21 cellular contexts compared by ENCODE assay signal in the genomic region with DNA sequence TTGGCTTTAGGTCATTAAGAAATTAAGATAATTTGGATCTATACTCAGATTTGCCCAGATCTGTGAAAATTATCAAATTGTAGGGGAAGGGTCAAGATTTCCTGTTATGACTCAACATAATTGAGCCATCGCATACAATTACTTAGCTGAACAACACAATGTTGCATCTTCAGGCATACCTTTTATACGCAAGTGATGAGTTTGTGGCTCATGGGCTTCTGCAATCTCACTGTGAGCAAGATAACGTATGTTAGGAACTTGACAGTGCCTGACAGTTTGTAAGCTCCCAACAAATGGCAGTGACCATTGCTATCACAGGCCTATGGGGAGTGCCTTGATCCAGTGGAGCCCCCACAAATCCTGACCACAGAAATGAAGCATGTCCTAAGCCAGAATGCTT.
DNase-seq lines count a peak whose midpoint lies in the region; ATAC-seq and TF ChIP-seq lines count a peak whose summit lies in the region.
"Had no signal": no experiment of that assay in that cellular context is flagged by ENCODE, and none has a peak within 500 bp of the region (broad histone marks: within the 10 kb centered on the region; RNA-seq: fewer than 3 reads in every experiment).

No MANE protein-coding gene starts in this region.

- no TSS peak for BruUV-seq in IMR-90 (replicated peaks; lab: Mats Ljungman, UMichigan)

- H3K9me3 ChIP-seq in IMR-90 (ENCODE audit: control insufficient read depth, insufficient read depth, low read length) (no peaks in the 10 kb centered on the region), neuronal stem cell (replicated peaks in 1 of 2; ENCODE audit: control insufficient read depth in 2 of 2, insufficient read depth in 1 of 2, low read depth in 1 of 2, low read length in 2 of 2) (no peaks in the 10 kb centered on the region), GM23248 (ENCODE audit: low read depth) (no peaks in the 10 kb centered on the region)
- H3K9me3 ChIP-seq: A549; BE2C; BLaER1 treated with 17β-estradiol and CSF1 and Interleukin-3, amounts not matched to agents 10 nM and 100 nM; HAP-1 had no signal

- DNase-seq in IMR-90 (no peak), epithelial cell of esophagus (ENCODE audit: low read depth) (peak; percentile 10), neuronal stem cell (ENCODE audit: low spot score) (no peak), GM23248 (no peak)
- DNase-seq: 8988T; ACHN; AML-193; BE2C; Calu3; CD4-positive, alpha-beta T cell; CD8-positive, alpha-beta memory T cell; DMS53; DMS79 treated with DMSO at 0.1 percent for 48 hours; GOT3; HFFc6 had no signal

- TF ChIP-seq CTCF in IMR-90 (conservative IDR thresholded peaks at IDR 0.05; ENCODE audit: low read depth, low read length): no peak
- no peak for TF ChIP-seq CTCF in epithelial cell of esophagus (IDR thresholded peaks at IDR 0.05; ENCODE audit: insufficient read depth, low read depth, low read length, missing control alignments)

- H3K79me1 ChIP-seq in IMR-90 (ENCODE audit: low read depth in 1 of 2, low read length in 2 of 2) (no peaks in the 10 kb centered on the region), neuronal stem cell (ENCODE audit: low read depth, low read length) (no peaks in the 10 kb centered on the region)

- H2AFZ ChIP-seq in IMR-90 (replicated peaks; ENCODE audit: low read length, poor library complexity): no peak overlapping the region
- no peak overlapping the region for H2AFZ ChIP-seq in neuronal stem cell (ENCODE audit: low read length)
- no peak overlapping the region for H2AFZ ChIP-seq in GM23248

- H3K27ac ChIP-seq in IMR-90 (ENCODE audit: insufficient read depth, low read length): no peak overlapping the region
- no peak overlapping the region for H3K27ac ChIP-seq in neuronal stem cell (replicated peaks; ENCODE audit: low read length)
- no peak overlapping the region for H3K27ac ChIP-seq in GM23248
- H3K27ac ChIP-seq: A549; BLaER1 treated with 17β-estradiol and CSF1 and Interleukin-3, amounts not matched to agents 10 nM and 100 nM had no signal

- no peak for TF ChIP-seq POLR2A in IMR-90 (IDR thresholded peaks at IDR 0.05; ENCODE audit: low read depth, low read length)

- H2BK120ac ChIP-seq in IMR-90 (ENCODE audit: low read depth, low read length): peak overlapping the region; percentile 29; the same call in 1 of the 2 replicates
- H2BK120ac ChIP-seq in neuronal stem cell (ENCODE audit: low read depth, low read length): no peak overlapping the region

- H2BK15ac ChIP-seq in IMR-90 (ENCODE audit: low read depth, low read length) (no peak overlapping the region), neuronal stem cell (ENCODE audit: low read length) (no peak overlapping the region)

- H3K4me1 ChIP-seq in IMR-90 (ENCODE audit: control insufficient read depth, insufficient read depth, low read length): peaks cover 6% of the 10 kb centered on the region; the same call in 1 of the 2 replicates
- H3K4me1 ChIP-seq in neuronal stem cell (ENCODE audit: control insufficient read depth in 2 of 2, insufficient read depth in 1 of 2, low read depth in 1 of 2, low read length in 2 of 2): peaks cover 10 to 26% of the 10 kb centered on the region in 2 donors
- H3K4me1 ChIP-seq in GM23248 (ENCODE audit: insufficient read depth): no peaks in the 10 kb centered on the region
- H3K4me1 ChIP-seq: A549, BE2C, HAP-1 had no signal

- 100% methylated on average over 3 of the region's 3 CpGs; no CpG with 5 or more reads in 1 of the 2 experiments for WGBS in IMR-90 (ENCODE audit: extremely low coverage in 2 of 2, insufficient read length in 1 of 2), 2 experiments
- WGBS in neuronal stem cell (ENCODE audit: extremely low coverage in 2 of 2, insufficient read length in 2 of 2, insufficient replicate concordance in 1 of 2), 2 donors: no CpG with 5 or more reads among the region's 3 CpGs
- 74 to 79% methylated on average over 3 of the region's 3 CpGs for WGBS in GM23248 (ENCODE audit: low coverage in 1 of 2, low lambda C conversion rate in 2 of 2, missing lambda C conversion rate in 2 of 2), 2 experiments

- H3F3A ChIP-seq in GM23248 (ENCODE audit: insufficient read depth): no peaks in the 10 kb centered on the region

- no peak for ATAC-seq in IMR-90 (ENCODE audit: low read depth)
- ATAC-seq in HG03045 (IDR thresholded peaks at IDR 0.05; ENCODE audit: unreplicated experiment): no peak
- ATAC-seq in GM19463 (IDR thresholded peaks at IDR 0.05; ENCODE audit: unreplicated experiment): no peak
- ATAC-seq: A549, GM12878 had no signal

- H3K36me3 ChIP-seq in IMR-90 (ENCODE audit: control insufficient read depth, insufficient read depth, low read length) (no peaks in the 10 kb centered on the region), neuronal stem cell (replicated peaks in 1 of 2; ENCODE audit: control insufficient read depth in 2 of 2, insufficient read depth in 2 of 2, low read length in 2 of 2) (no peaks in the 10 kb centered on the region), GM23248 (ENCODE audit: low read depth) (no peaks in the 10 kb centered on the region)
- H3K36me3 ChIP-seq: BE2C; BLaER1 treated with 17β-estradiol and CSF1 and Interleukin-3, amounts not matched to agents 10 nM and 100 nM; HAP-1 had no signal

- H3K4me3 ChIP-seq in IMR-90 (ENCODE audit: insufficient read depth, low read depth, low read length) (no peak overlapping the region), epithelial cell of esophagus (ENCODE audit: low read length) (no peak overlapping the region), neuronal stem cell (ENCODE audit: low read length in 2 of 2) (no peak overlapping the region), GM23248 (no peak overlapping the region)
- H3K4me3 ChIP-seq: A549; BLaER1 treated with 17β-estradiol and CSF1 and Interleukin-3, amounts not matched to agents 10 nM and 100 nM; GM12878; HAP-1 had no signal

- H3K14ac ChIP-seq in IMR-90 (replicated peaks; ENCODE audit: low read depth, low read length): peak overlapping the region; percentile 61
- H3K14ac ChIP-seq in neuronal stem cell (ENCODE audit: low read length): no peak overlapping the region

- H3K9me2 ChIP-seq in GM23248 (ENCODE audit: insufficient read depth): no peaks in the 10 kb centered on the region

- no peak overlapping the region for H2BK12ac ChIP-seq in neuronal stem cell (ENCODE audit: low read length)

- H2AK5ac ChIP-seq in IMR-90 (ENCODE audit: low read depth, low read length) (no peak overlapping the region), neuronal stem cell (ENCODE audit: low read depth, low read length) (no peak overlapping the region)

- H3K9me1 ChIP-seq in IMR-90 (ENCODE audit: insufficient read depth, low read length): peaks cover 3% of the 10 kb centered on the region; the same call in 1 of the 2 replicates

- intact Hi-C loops in IMR-90 (cut with micrococcal nuclease): no loop called here

- peak overlapping the region; percentile 9; the same call in 1 of the 2 replicates for H4K91ac ChIP-seq in IMR-90 (ENCODE audit: insufficient read depth, low read depth, low read length)
- H4K91ac ChIP-seq in neuronal stem cell (ENCODE audit: low read depth, low read length, poor library complexity): no peak overlapping the region

- H3K4me2 ChIP-seq in IMR-90 (ENCODE audit: low read depth, low read length) (no peak overlapping the region), neuronal stem cell (ENCODE audit: insufficient read depth, low read length, poor library complexity, severe bottlenecking) (no peak overlapping the region), GM23248 (ENCODE audit: unreplicated experiment) (no peak overlapping the region)
- H3K4me2 ChIP-seq: A549; BLaER1 treated with 17β-estradiol and CSF1 and Interleukin-3, amounts not matched to agents 10 nM and 100 nM had no signal

- H3K9ac ChIP-seq in IMR-90 (ENCODE audit: low read depth, low read length) (no peak overlapping the region), neuronal stem cell (ENCODE audit: low read depth, low read length, poor library complexity) (no peak overlapping the region), GM23248 (no peak overlapping the region)
- H3K9ac ChIP-seq: BLaER1 treated with 17β-estradiol and CSF1 and Interleukin-3, amounts not matched to agents 10 nM and 100 nM had no signal

- H3K23ac ChIP-seq in IMR-90 (ENCODE audit: low read depth, low read length) (peak overlapping the region; percentile 68; the same call in 1 of the 2 replicates), neuronal stem cell (ENCODE audit: low read depth, low read length, poor library complexity) (no peak overlapping the region)

- no peak overlapping the region; the same call in 1 of the 2 replicates for H2BK20ac ChIP-seq in IMR-90 (ENCODE audit: low read depth, low read length)

- H4K8ac ChIP-seq in IMR-90 (ENCODE audit: low read depth in 2 of 2, low read length in 2 of 2) (no peak overlapping the region), neuronal stem cell (ENCODE audit: low read depth, low read length) (no peak overlapping the region)

- TF ChIP-seq RAD21 in IMR-90 (IDR thresholded peaks at IDR 0.05; ENCODE audit: low read length): no peak

- no peak overlapping the region for H3K56ac ChIP-seq in IMR-90 (ENCODE audit: extremely low read depth, insufficient read depth, low read length)

- no peak overlapping the region for H2AK9ac ChIP-seq in IMR-90 (replicated peaks; ENCODE audit: low read depth, low read length, poor library complexity)

- no peak overlapping the region for H3K18ac ChIP-seq in IMR-90 (ENCODE audit: low read depth, low read length)
- peak overlapping the region; percentile 6 for H3K18ac ChIP-seq in neuronal stem cell (ENCODE audit: low read length)

- H2BK5ac ChIP-seq in IMR-90 (ENCODE audit: low read depth, low read length, poor library complexity, severe bottlenecking) (no peak overlapping the region), neuronal stem cell (ENCODE audit: low read length) (no peak overlapping the region)

- in situ Hi-C loops in IMR-90 (cut with MboI; ENCODE audit: low sequenced_read_pairs) (no loop called here), GM23248 (cut with MboI) (no loop called here)

- CTCF ChIA-PET in IMR-90 (lab: Yijun Ruan, JAX): no interaction called here

- H3K4ac ChIP-seq in IMR-90 (ENCODE audit: low read depth, low read length) (peak overlapping the region; percentile 18; the same call in 1 of the 2 replicates), neuronal stem cell (ENCODE audit: low read length) (no peak overlapping the region)

- H4K20me1 ChIP-seq in IMR-90 (ENCODE audit: insufficient read depth, low read length) (no peaks in the 10 kb centered on the region), GM23248 (ENCODE audit: insufficient read depth) (no peaks in the 10 kb centered on the region)
- H4K20me1 ChIP-seq: BLaER1 treated with 17β-estradiol and CSF1 and Interleukin-3, amounts not matched to agents 10 nM and 100 nM had no signal

- no peaks in the 10 kb centered on the region for H3K27me3 ChIP-seq in IMR-90 (ENCODE audit: control insufficient read depth, insufficient read depth, low read length)
- no peaks in the 10 kb centered on the region for H3K27me3 ChIP-seq in neuronal stem cell (ENCODE audit: control insufficient read depth in 3 of 3, insufficient read depth in 3 of 3, low read depth in 1 of 3, low read length in 3 of 3)
- 0 out of 2 replicates have a peak, but pooled peaks cover 35% of the 10 kb centered on the region for H3K27me3 ChIP-seq in GM23248 (replicated peaks; ENCODE audit: insufficient read depth)
- H3K27me3 ChIP-seq: BLaER1 treated with 17β-estradiol and CSF1 and Interleukin-3, amounts not matched to agents 10 nM and 100 nM had no signal

- H4K5ac ChIP-seq in IMR-90 (ENCODE audit: low read depth, low read length): no peak overlapping the region

- dilution Hi-C loops in IMR-90 (cut with HindIII; ENCODE audit: low sequenced_read_pairs, unreplicated experiment): no loop called here

- POLR2A ChIA-PET in IMR-90 (lab: Charles Lee; ENCODE audit: unreplicated experiment): no interaction called here

- H3K79me2 ChIP-seq in GM23248 (ENCODE audit: insufficient read depth): no peaks in the 10 kb centered on the region
